23 cellular contexts compared by ENCODE assay signal in the genomic region with DNA sequence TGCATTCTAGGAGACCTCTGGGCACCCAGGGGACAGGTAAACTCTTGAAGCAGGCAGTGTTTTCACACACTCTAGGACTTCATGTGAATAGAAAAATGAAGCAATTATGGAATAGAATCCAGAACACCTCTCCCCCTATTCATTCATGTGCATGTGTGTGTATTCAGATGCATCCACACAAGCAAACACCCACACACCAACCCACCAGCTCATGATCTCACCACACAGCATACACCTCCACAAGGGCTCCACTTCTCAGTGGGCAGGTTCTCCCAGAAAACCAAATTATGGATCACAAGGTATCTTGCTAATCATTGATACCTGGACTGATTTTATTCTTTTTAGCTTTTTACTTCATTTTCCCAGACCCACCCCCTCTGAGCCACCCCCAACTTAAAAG. TPM values are rescaled to one million over a fixed set of nuclear protein-coding genes. Genes with fewer than 3 reads are reported as not detected.
"Had no signal": no experiment of that assay in that cellular context is flagged by ENCODE, and none has a peak within 500 bp of the region (broad histone marks: within the 10 kb centered on the region; RNA-seq: fewer than 3 reads in every experiment).

No MANE protein-coding gene starts in this region.

- H3K27ac ChIP-seq: HL-60, SJSA1, SK-N-MC had no signal

- H3K27me3 ChIP-seq: MG63, SJSA1 had no signal

- H3K9me3 Mint-ChIP-seq: IgD-negative memory B cell had no signal

- H3K4me3 ChIP-seq: MG63, SJSA1, SK-N-MC had no signal

- DNase-seq: KBM-7, MG63, NCI-H1092, NCI-H1105 treated with DMSO at 0.1 percent for 48 hours, NCI-H1417 treated with DMSO at 0.1 percent for 48 hours, NCI-H146, NCI-H1694 treated with DMSO at 0.1 percent for 48 hours, NCI-H1930, NCI-H2081, NCI-H2107, NCI-H226, NCI-H446, NCI-H510A, NCI-H524 treated with DMSO at 0.1 percent for 48 hours, NCI-H69, NCI-H774, Right ventricle myocardium superior, RPMI8226, SIG-M5 had no signal

- H3K4me1 ChIP-seq: SJSA1 had no signal

- H3K4me3 Mint-ChIP-seq: IgD-negative memory B cell had no signal

- H3K27ac Mint-ChIP-seq: IgD-negative memory B cell had no signal

- H3K36me3 ChIP-seq: MG63, SJSA1 had no signal

- H3K27me3 Mint-ChIP-seq: IgD-negative memory B cell had no signal

- H3K9me3 ChIP-seq: MG63, SJSA1 had no signal

- H3K4me1 Mint-ChIP-seq: IgD-negative memory B cell had no signal

RNA-seq across cellular contexts. Expression of gene HSD17B3, which starts 21.2 kb away (rescaled TPM):
- total RNA-seq: SJSA1 had no signal
- polyA plus RNA-seq: IgD-negative memory B cell had no signal
